In the genomic region with DNA sequence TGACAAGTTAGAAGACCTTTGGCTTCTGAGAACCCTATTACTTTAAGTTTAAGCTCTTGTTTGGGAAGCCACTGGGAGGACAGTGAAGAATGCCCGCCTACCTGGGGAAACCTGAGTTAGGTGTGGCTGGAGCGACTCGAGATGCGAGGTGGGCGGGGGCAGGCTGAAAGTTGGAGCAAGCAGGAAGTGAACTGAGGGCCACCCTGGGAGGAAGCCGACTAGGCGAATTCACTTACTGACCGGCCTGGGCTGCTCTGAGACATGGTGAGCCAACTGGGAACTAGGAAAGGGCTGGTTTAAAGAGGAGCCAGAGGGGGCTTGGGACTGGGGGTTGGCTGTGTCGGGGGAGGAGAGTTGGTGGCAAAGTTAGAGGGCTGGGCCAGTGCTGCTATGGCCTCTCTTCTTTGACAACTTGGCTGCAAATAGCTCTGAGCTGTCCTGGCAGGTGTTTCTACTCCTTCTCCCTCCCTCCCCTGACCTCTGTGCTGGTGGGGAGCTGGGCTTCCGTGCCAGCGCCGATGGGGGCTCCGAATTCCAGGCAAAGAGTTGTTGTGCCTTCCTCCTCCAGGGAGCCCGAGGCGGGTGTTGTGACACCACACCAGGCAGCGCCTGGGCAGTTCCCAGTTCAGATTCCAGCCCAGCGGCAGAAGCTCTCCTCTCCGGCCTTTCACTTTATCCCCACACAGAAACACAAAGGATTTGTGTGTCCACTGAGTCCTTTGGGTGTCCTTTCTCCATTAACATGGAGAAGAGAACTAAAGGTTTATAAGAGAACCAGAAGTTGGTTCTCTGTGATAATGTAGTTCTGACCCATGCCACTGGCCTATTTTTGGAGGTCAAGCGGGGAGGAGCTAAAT, we compare ENCODE assay signal across 8 cellular contexts. TPM values are rescaled to one million over a fixed set of nuclear protein-coding genes. Genes with fewer than 3 reads are reported as not detected.
DNase-seq lines count a peak whose midpoint lies in the region; ATAC-seq, FAIRE-seq and TF ChIP-seq lines count a peak whose summit lies in the region.

VAMP8 (plus strand) TSS at position 201 of the 857 bp plus-strand sequence; CDS start at position 262, 61 bp downstream.

- no peaks in the 10 kb centered on the region for H3K27me3 Mint-ChIP-seq in CD4-positive, alpha-beta T cell

- H3K36me3 ChIP-seq in H1 (ENCODE audit: control insufficient read depth in 2 of 4, insufficient read depth in 4 of 4, low read length in 3 of 4) (no peaks in the 10 kb centered on the region), subcutaneous abdominal adipose tissue (ENCODE audit: control insufficient read depth in 5 of 5, insufficient read depth in 5 of 5, low read length in 5 of 5) (peaks cover 0 to 4% (median 0%) of the 10 kb centered on the region in 5 donors)

- H3K23me2 ChIP-seq in H1 (ENCODE audit: low read depth, low read length) = peaks cover 2% of the 10 kb centered on the region; the same call in 1 of the 2 replicates

- no peak for TF ChIP-seq RAD21 in H1 (IDR thresholded peaks at IDR 0.05 in 1 of 2, conservative IDR thresholded peaks at IDR 0.05 in 1 of 2; ENCODE audit: low read depth in 2 of 2, low read length in 2 of 2)

- H3K27ac ChIP-seq in CD4-positive, alpha-beta T cell (ENCODE audit: low read depth, low read length) = peak within 1 kb of the TSS; percentile 47
- H3K27ac ChIP-seq in H1 (ENCODE audit: low read depth, low read length) (no peak within 1 kb of the TSS), subcutaneous abdominal adipose tissue (ENCODE audit: low read depth, low read length) (peak within 1 kb of the TSS; percentile 73)

- 0 out of 3 replicates have a peak, but pooled peaks of 1 of the 2 experiments have one; percentile 19 for TF ChIP-seq POLR2A in H1 (IDR thresholded peaks at IDR 0.05; ENCODE audit: control extremely low read depth in 1 of 2, low read depth in 2 of 2, low read length in 2 of 2)

- H2BK12ac ChIP-seq in H1 (ENCODE audit: low read depth, low read length) = 0 out of 2 replicates have a peak within 1 kb of the TSS, but pooled peaks have one; percentile 33

- TF ChIP-seq CTCF in CD4-positive, alpha-beta T cell (IDR thresholded peaks at IDR 0.05) = no peak
- TF ChIP-seq CTCF in GM20000 (IDR thresholded peaks at IDR 0.05; ENCODE audit: extremely low read depth, missing control alignments) = no peak
- TF ChIP-seq CTCF in H1 (IDR thresholded peaks at IDR 0.05; ENCODE audit: control extremely low read depth in 1 of 3, insufficient read depth in 1 of 3, low read depth in 1 of 3, low read length in 3 of 3) = no peak

- H2AFZ ChIP-seq in H1 (ENCODE audit: low read length) = no peak within 1 kb of the TSS

- FAIRE-seq in H1 (lab: Jason Lieb, UNC) = no peak

- peak within 1 kb of the TSS; percentile 34 for H4K91ac ChIP-seq in H1 (replicated peaks; ENCODE audit: insufficient read length, low read length)

- H3K4me1 ChIP-seq in H1 (replicated peaks in 1 of 4; ENCODE audit: control insufficient read depth in 3 of 4, insufficient read depth in 4 of 4, low read length in 3 of 4) = peaks cover 2 to 14% (median 7%) of the 10 kb centered on the region in 4 experiments
- peaks cover 6 to 44% (median 40%) of the 10 kb centered on the region in 5 donors for H3K4me1 ChIP-seq in subcutaneous abdominal adipose tissue (ENCODE audit: control insufficient read depth in 5 of 5, insufficient read depth in 5 of 5, low read length in 5 of 5)

- no peaks in the 10 kb centered on the region for H3K9me3 Mint-ChIP-seq in CD4-positive, alpha-beta T cell

- H3K27ac Mint-ChIP-seq in CD4-positive, alpha-beta T cell = peak within 1 kb of the TSS; percentile 94

- H2AK5ac ChIP-seq in H1 (ENCODE audit: low read depth, low read length) = no peak within 1 kb of the TSS

- peak within 1 kb of the TSS; percentile 93 for H3K4me3 Mint-ChIP-seq in CD4-positive, alpha-beta T cell

- H3K27me3 ChIP-seq in CD4-positive, alpha-beta T cell (ENCODE audit: control insufficient read depth, insufficient read depth, low read length) = no peaks in the 10 kb centered on the region
- H3K27me3 ChIP-seq in H1 (replicated peaks in 1 of 4; ENCODE audit: control insufficient read depth in 3 of 4, extremely low read depth in 1 of 4, insufficient read depth in 3 of 4, low read length in 3 of 4) = peaks cover 0 to 13% (median under 1%) of the 10 kb centered on the region in 4 experiments; a peak in 1 of 7 replicates
- no peaks in the 10 kb centered on the region for H3K27me3 ChIP-seq in subcutaneous abdominal adipose tissue (ENCODE audit: control insufficient read depth in 5 of 5, insufficient read depth in 4 of 5, low read length in 5 of 5)

- intact Hi-C loops in CD4-positive, alpha-beta T cell (cut with DNase I, micrococcal nuclease) = no loop called here

- H3K4me1 Mint-ChIP-seq in CD4-positive, alpha-beta T cell (ENCODE audit: low read depth) = peaks cover 44% of the 10 kb centered on the region

- POLR2A ChIA-PET in CD4-positive, alpha-beta T cell (lab: Charles Lee) = interaction anchor here (1.2 to 4.5 kb wide), 7 partner anchors 10 to 250 kb away, joined by 3 to 19 read pairs (median 8); partner anchors contain the start of genes GGCX, MAT2A, RNF181 and SH2D6
- POLR2A ChIA-PET in H1 (lab: Charles Lee; ENCODE audit: partially characterized antibody) = interaction anchor here (0.6 to 4.1 kb wide), 17 partner anchors 10 to 491 kb away, joined by 3 to 28 read pairs (median 5); partner anchors contain the start of genes C2orf68, ELMOD3, GGCX and MAT2A

- no peak within 1 kb of the TSS for H2BK20ac ChIP-seq in H1 (ENCODE audit: low read length)

- H3K79me2 ChIP-seq in H1 (ENCODE audit: control insufficient read depth in 1 of 2, insufficient read depth in 2 of 2, low read length in 2 of 2) = no peaks in the 10 kb centered on the region

- H3K4me3 ChIP-seq in H1 (ENCODE audit: extremely low read depth in 1 of 4, insufficient read depth in 2 of 4, low read depth in 3 of 4, low read length in 4 of 4) = peak within 1 kb of the TSS; percentile 32 to 62 (median 41); a peak in 6 of 8 replicates
- peak within 1 kb of the TSS; percentile 35 to 62 (median 58) for H3K4me3 ChIP-seq in subcutaneous abdominal adipose tissue (ENCODE audit: low read depth in 1 of 5, low read length in 5 of 5)

- H3K18ac ChIP-seq in H1 (ENCODE audit: extremely low read depth, low read length) = peak within 1 kb of the TSS; percentile 48; the same call in 1 of the 2 replicates

- no peaks in the 10 kb centered on the region for H3K9me3 ChIP-seq in CD4-positive, alpha-beta T cell (ENCODE audit: control insufficient read depth, low read length)
- H3K9me3 ChIP-seq in H1 (ENCODE audit: insufficient read depth in 2 of 2, low read depth in 1 of 2, low read length in 1 of 2) (no peaks in the 10 kb centered on the region), subcutaneous abdominal adipose tissue (ENCODE audit: control insufficient read depth in 5 of 5, low read length in 5 of 5) (no peaks in the 10 kb centered on the region)

- H3K4me2 ChIP-seq in H1 (ENCODE audit: insufficient read depth in 1 of 2, low read depth in 2 of 2, low read length in 2 of 2) = peak within 1 kb of the TSS; percentile 78 to 79

- no peak for TF ChIP-seq EP300 in H1 (IDR thresholded peaks at IDR 0.05; ENCODE audit: borderline replicate concordance in 1 of 2, low read depth in 2 of 2, low read length in 2 of 2)

- H3K9ac ChIP-seq in H1 (replicated peaks in 1 of 4; ENCODE audit: extremely low read depth in 1 of 4, low read depth in 3 of 4, low read length in 3 of 4) (peak within 1 kb of the TSS in 1 of 4 experiments; percentile 34; a peak in 3 of 7 replicates), subcutaneous abdominal adipose tissue (ENCODE audit: low read length in 5 of 5) (peak within 1 kb of the TSS; percentile 38 to 73 (median 59))

- ATAC-seq in CD4-positive, alpha-beta T cell (ENCODE audit: poor library complexity) = peak; percentile 81

- 10% methylated on average over 17 of the region's 19 CpGs; no CpG with 5 or more reads in 1 of the 2 experiments for WGBS in H1 (ENCODE audit: extremely low coverage in 1 of 2, insufficient coverage in 1 of 2, insufficient read length in 1 of 2, insufficient replicate concordance in 2 of 2, low coverage in 1 of 2, low lambda C conversion rate in 2 of 2, missing lambda C conversion rate in 1 of 2), 2 experiments

- H3K79me1 ChIP-seq in H1 (ENCODE audit: low read depth, low read length) = no peaks in the 10 kb centered on the region; the same call in 1 of the 2 replicates

- CTCF ChIA-PET in CD4-positive, alpha-beta T cell (lab: Charles Lee) = interaction anchor here (0.9 to 1.4 kb wide), 2 partner anchors 25 to 60 kb away, joined by 3 to 6 read pairs; no protein-coding TSS in a partner anchor
- CTCF ChIA-PET in H1 (lab: Charles Lee; ENCODE audit: partially characterized antibody) = interaction anchor here (0.6 to 1.9 kb wide), 4 partner anchors 14 to 185 kb away, joined by 3 to 7 read pairs (median 4); no protein-coding TSS in a partner anchor

- H4K20me1 ChIP-seq in H1 (replicated peaks in 1 of 2; ENCODE audit: control insufficient read depth in 1 of 2, insufficient read depth in 2 of 2, low read length in 2 of 2) = no peaks in the 10 kb centered on the region

- H4K8ac ChIP-seq in H1 (ENCODE audit: extremely low read depth, insufficient read depth, low read length) = 0 out of 2 replicates have a peak within 1 kb of the TSS, but pooled peaks have one; percentile 68

- H4K5ac ChIP-seq in H1 (ENCODE audit: insufficient read length, low read depth, low read length) = no peak within 1 kb of the TSS

- 0 out of 2 replicates have a peak within 1 kb of the TSS, but pooled peaks have one; percentile 61 for H2BK15ac ChIP-seq in H1 (ENCODE audit: low read length)

- H2BK120ac ChIP-seq in H1 (replicated peaks; ENCODE audit: low read depth, low read length) = no peak within 1 kb of the TSS

- H3K23ac ChIP-seq in H1 (ENCODE audit: insufficient read length) = no peak within 1 kb of the TSS

- H3K56ac ChIP-seq in H1 (replicated peaks; ENCODE audit: insufficient read length, low read depth, low read length) = peak within 1 kb of the TSS; percentile 17

- H3K14ac ChIP-seq in H1 (ENCODE audit: insufficient read length) = no peak within 1 kb of the TSS

- peak within 1 kb of the TSS; percentile 78; the same call in 1 of the 2 replicates for H2BK5ac ChIP-seq in H1 (ENCODE audit: low read depth, low read length)

- no peak within 1 kb of the TSS for H3K4ac ChIP-seq in H1 (replicated peaks; ENCODE audit: insufficient read length, low read depth, low read length)

- H3K36me3 Mint-ChIP-seq in CD4-positive, alpha-beta T cell (ENCODE audit: low read depth) = peaks cover 42% of the 10 kb centered on the region

- DNase-seq in CD4-positive, alpha-beta T cell = peak in 9 of 10 experiments; percentile 37 to 69 (median 55)
- DNase-seq in GM20000 (ENCODE audit: low spot score) (peak; percentile 75), LHCN-M2 (ENCODE audit: low read depth) (peak; percentile 83), H1 (ENCODE audit: low read depth in 1 of 2, low spot score in 2 of 2) (peak; percentile 53 to 80), myocyte (ENCODE audit: low read depth) (peak; percentile 95), medulla oblongata (ENCODE audit: extremely low spot score) (no peak)
- peak; percentile 63 to 66 for DNase-seq in activated CD4-positive, alpha-beta T cell treated with anti-CD3 and anti-CD28 coated beads for 4 hours

RNA-seq across cellular contexts. Expression of gene VAMP8, which starts in this region (rescaled TPM):
- total RNA-seq in CD4-positive, alpha-beta T cell = 10 to 100 TPM; 32.3 to 37.3 TPM
- total RNA-seq in LHCN-M2 (2014; rRNA removed) = 21.2 and 27.1 TPM in 2 replicates
- polyA plus RNA-seq in LHCN-M2 (2012) = 87.2 TPM
- total RNA-seq in H1 (2021; fragmentation: NEBNext Ultra II Directional; extraction: Animal tissue kit (Norgen Biotek cat#: 25700)) = 34.4 and 38.1 TPM in 2 replicates
- polyA plus RNA-seq in H1 (2011; rRNA removed) = 55.2 and 69.7 TPM in 2 replicates
- 60.1 TPM for polyA plus RNA-seq in H1 (2011; cell fraction: cytosol; rRNA removed)
- polyA plus RNA-seq in H1 (2011; cell fraction: nucleus; rRNA removed) = 18.0 TPM
- 47.6 to 56.1 TPM (median 49.2 TPM) in 4 replicates for polyA plus RNA-seq in H1 (2012, experiment 1 of 2)
- 57.3 TPM for polyA plus RNA-seq in H1 (2012, experiment 2 of 2)
- polyA plus RNA-seq in H1 (2013, experiment 1 of 2) = 59.3 TPM
- polyA plus RNA-seq in H1 (2013, experiment 2 of 2) = 60.5 TPM
- 11.0 and 15.1 TPM in 2 replicates for polyA minus RNA-seq in H1 (2011; rRNA and poly(A)+ RNA removed)
- 6.2 TPM for polyA minus RNA-seq in H1 (2011; cell fraction: cytosol; rRNA and poly(A)+ RNA removed)
- polyA minus RNA-seq in H1 (2011; cell fraction: nucleus; rRNA and poly(A)+ RNA removed) = 5.6 TPM
- total RNA-seq in myocyte = 9.5 and 9.8 TPM in 2 replicates
- polyA plus RNA-seq in myocyte (2012) = 51.3 TPM
